Comparison of ENCODE assay signal across 16 cellular contexts in genomic region chr3:189273736-189274135, GRCh38.
DNase-seq lines count a peak whose midpoint lies in the region; ATAC-seq and TF ChIP-seq lines count a peak whose summit lies in the region.
"Had no signal": no experiment of that assay in that cellular context is flagged by ENCODE, and none has a peak within 500 bp of the region (broad histone marks: within the 10 kb centered on the region; RNA-seq: fewer than 3 reads in every experiment).

No MANE protein-coding gene starts in this region.

- no peak overlapping the region for H4K91ac ChIP-seq in mesenchymal stem cell (ENCODE audit: low read length)

- peak overlapping the region; percentile 61 for H3K27ac Mint-ChIP-seq in activated naive CD8-positive, alpha-beta T cell
- no peak overlapping the region for H3K27ac Mint-ChIP-seq in activated naive CD8-positive, alpha-beta T cell treated with anti-CD3 and anti-CD28 coated beads for 36 hours
- H3K27ac Mint-ChIP-seq in immature natural killer cell = no peak overlapping the region
- no peak overlapping the region for H3K27ac Mint-ChIP-seq in activated CD4-positive, alpha-beta T cell treated with anti-CD3 and anti-CD28 coated beads, Interleukin-2, amount 10 ng/mL, durations not matched to agents 7 days and 5 days
- H3K27ac Mint-ChIP-seq: GM23338 had no signal

- ATAC-seq in GM21786 (IDR thresholded peaks at IDR 0.05; ENCODE audit: unreplicated experiment) = no peak
- ATAC-seq: K562 had no signal

- no peaks in the 10 kb centered on the region for H3K36me3 ChIP-seq in mesenchymal stem cell (ENCODE audit: control insufficient read depth in 1 of 2, insufficient read depth in 2 of 2, low read depth in 1 of 2, low read length in 2 of 2)

- H3K23ac ChIP-seq in mesenchymal stem cell (ENCODE audit: low read length in 2 of 2) = no peak overlapping the region

- H3K4me1 Mint-ChIP-seq in activated naive CD8-positive, alpha-beta T cell (ENCODE audit: low read depth) = peaks cover 32% of the 10 kb centered on the region
- peaks cover 18% of the 10 kb centered on the region for H3K4me1 Mint-ChIP-seq in activated naive CD8-positive, alpha-beta T cell treated with anti-CD3 and anti-CD28 coated beads for 36 hours
- no peaks in the 10 kb centered on the region for H3K4me1 Mint-ChIP-seq in immature natural killer cell
- peaks cover 40% of the 10 kb centered on the region for H3K4me1 Mint-ChIP-seq in activated CD4-positive, alpha-beta T cell treated with anti-CD3 and anti-CD28 coated beads, Interleukin-2, amount 10 ng/mL, durations not matched to agents 7 days and 5 days

- peak overlapping the region; percentile 40; the same call in 1 of the 2 replicates for H3K27ac ChIP-seq in VCaP
- peak overlapping the region; percentile 11 for H3K27ac ChIP-seq in epithelial cell of prostate
- H3K27ac ChIP-seq in mesenchymal stem cell (ENCODE audit: low read length, poor library complexity, severe bottlenecking) = no peak overlapping the region

- TF ChIP-seq CTCF in VCaP (conservative IDR thresholded peaks at IDR 0.05) = no peak

- no peak overlapping the region for H2AK5ac ChIP-seq in mesenchymal stem cell (ENCODE audit: low read length, severe bottlenecking)

- POLR2A ChIA-PET in activated CD4-positive, alpha-beta T cell treated with anti-CD3 and anti-CD28 coated beads, Interleukin-2, amount 10 ng/mL, durations not matched to agents 7 days and 5 days (lab: Charles Lee) = no interaction called here

- H3K18ac ChIP-seq in mesenchymal stem cell (ENCODE audit: low read depth in 1 of 2, low read length in 2 of 2) = peak overlapping the region in 1 of 2 experiments; percentile 18

- no peak overlapping the region for H3K4me3 ChIP-seq in mesenchymal stem cell (ENCODE audit: insufficient read depth in 1 of 2, low read depth in 1 of 2, low read length in 2 of 2)
- H3K4me3 ChIP-seq: GM23338, K562 had no signal

- no peak for DNase-seq in activated naive CD8-positive, alpha-beta T cell treated with anti-CD3 and anti-CD28 coated beads for 36 hours
- DNase-seq in epithelial cell of prostate (ENCODE audit: low read depth, low spot score) (no peak), immature natural killer cell (no peak), mesenchymal stem cell (no peak)
- no peak for DNase-seq in activated CD4-positive, alpha-beta T cell treated with anti-CD3 and anti-CD28 coated beads, Interleukin-2, amount 10 ng/mL, durations not matched to agents 7 days and 5 days
- DNase-seq: Calu3, NCI-H1092, NCI-H187, NCI-H446, NCI-H748 treated with DMSO at 0.1 percent for 48 hours, SHP77 had no signal

- no peak overlapping the region for H3K14ac ChIP-seq in mesenchymal stem cell (ENCODE audit: low read length in 2 of 2)

- H2BK15ac ChIP-seq in mesenchymal stem cell (ENCODE audit: low read depth, poor library complexity, severe bottlenecking) = no peak overlapping the region

- no peaks in the 10 kb centered on the region for H3K27me3 ChIP-seq in mesenchymal stem cell (ENCODE audit: control insufficient read depth in 1 of 2, insufficient read depth in 1 of 2, low read length in 2 of 2)

- no peaks in the 10 kb centered on the region for H3K36me3 Mint-ChIP-seq in activated naive CD8-positive, alpha-beta T cell
- peaks cover 1% of the 10 kb centered on the region for H3K36me3 Mint-ChIP-seq in activated naive CD8-positive, alpha-beta T cell treated with anti-CD3 and anti-CD28 coated beads for 36 hours
- H3K36me3 Mint-ChIP-seq in immature natural killer cell = no peaks in the 10 kb centered on the region
- peaks cover 8% of the 10 kb centered on the region for H3K36me3 Mint-ChIP-seq in activated CD4-positive, alpha-beta T cell treated with anti-CD3 and anti-CD28 coated beads, Interleukin-2, amount 10 ng/mL, durations not matched to agents 7 days and 5 days (ENCODE audit: low read depth)

- H3K9ac ChIP-seq in mesenchymal stem cell (ENCODE audit: low read length) = no peak overlapping the region

- no peak overlapping the region for H3K4ac ChIP-seq in mesenchymal stem cell (ENCODE audit: low read depth in 1 of 2, low read length in 2 of 2)

- CTCF ChIA-PET in activated CD4-positive, alpha-beta T cell treated with anti-CD3 and anti-CD28 coated beads, Interleukin-2, amount 10 ng/mL, durations not matched to agents 7 days and 5 days (lab: Charles Lee) = interaction anchor here (1.1 to 2.1 kb wide), 4 partner anchors 9 to 675 kb away, joined by 4 to 8 read pairs (median 6); no protein-coding TSS in a partner anchor

- no peak overlapping the region for H2BK120ac ChIP-seq in mesenchymal stem cell (ENCODE audit: low read depth, low read length)

- H3K9me3 Mint-ChIP-seq in activated naive CD8-positive, alpha-beta T cell (ENCODE audit: low read depth) = no peaks in the 10 kb centered on the region
- H3K9me3 Mint-ChIP-seq in activated naive CD8-positive, alpha-beta T cell treated with anti-CD3 and anti-CD28 coated beads for 36 hours = peaks cover 3% of the 10 kb centered on the region
- H3K9me3 Mint-ChIP-seq in immature natural killer cell = peaks cover 0 to 1% (median 0%) of the 10 kb centered on the region in 6 donors
- peaks cover 6% of the 10 kb centered on the region for H3K9me3 Mint-ChIP-seq in activated CD4-positive, alpha-beta T cell treated with anti-CD3 and anti-CD28 coated beads, Interleukin-2, amount 10 ng/mL, durations not matched to agents 7 days and 5 days
- H3K9me3 Mint-ChIP-seq: GM23338 had no signal

- no peak overlapping the region for H2AFZ ChIP-seq in mesenchymal stem cell (ENCODE audit: low read depth, low read length)
- H2AFZ ChIP-seq: GM23338 had no signal

- H3K9me3 ChIP-seq in mesenchymal stem cell (ENCODE audit: control insufficient read depth, low read length) = no peaks in the 10 kb centered on the region

- peaks cover 4% of the 10 kb centered on the region for H3K4me1 ChIP-seq in mesenchymal stem cell (ENCODE audit: control insufficient read depth, insufficient read depth, low read depth, low read length)

- no CpG with 5 or more reads among the region's 1 CpG for WGBS in mesenchymal stem cell

- no peak overlapping the region for H3K4me2 ChIP-seq in mesenchymal stem cell (ENCODE audit: low read length, poor library complexity, severe bottlenecking)
- H3K4me2 ChIP-seq: GM23338 had no signal

- no peaks in the 10 kb centered on the region for H3K27me3 Mint-ChIP-seq in activated naive CD8-positive, alpha-beta T cell
- H3K27me3 Mint-ChIP-seq in activated naive CD8-positive, alpha-beta T cell treated with anti-CD3 and anti-CD28 coated beads for 36 hours = no peaks in the 10 kb centered on the region
- H3K27me3 Mint-ChIP-seq in immature natural killer cell (ENCODE audit: low read depth in 3 of 3) = peaks cover 0 to 10% (median 2%) of the 10 kb centered on the region in 3 donors
- H3K27me3 Mint-ChIP-seq in activated CD4-positive, alpha-beta T cell treated with anti-CD3 and anti-CD28 coated beads, Interleukin-2, amount 10 ng/mL, durations not matched to agents 7 days and 5 days = no peaks in the 10 kb centered on the region

- no peak overlapping the region for H4K8ac ChIP-seq in mesenchymal stem cell (ENCODE audit: low read length)

- H2BK5ac ChIP-seq in mesenchymal stem cell (ENCODE audit: low read depth, low read length, poor library complexity, severe bottlenecking) = no peak overlapping the region

- no peak overlapping the region for H2BK12ac ChIP-seq in mesenchymal stem cell (ENCODE audit: low read length in 2 of 2)

- H3K79me1 ChIP-seq in mesenchymal stem cell (replicated peaks; ENCODE audit: low read length, poor library complexity, severe bottlenecking) = no peaks in the 10 kb centered on the region

- H3K4me3 Mint-ChIP-seq in activated naive CD8-positive, alpha-beta T cell = no peak overlapping the region
- H3K4me3 Mint-ChIP-seq in activated naive CD8-positive, alpha-beta T cell treated with anti-CD3 and anti-CD28 coated beads for 36 hours = no peak overlapping the region
- no peak overlapping the region for H3K4me3 Mint-ChIP-seq in immature natural killer cell
- no peak overlapping the region for H3K4me3 Mint-ChIP-seq in activated CD4-positive, alpha-beta T cell treated with anti-CD3 and anti-CD28 coated beads, Interleukin-2, amount 10 ng/mL, durations not matched to agents 7 days and 5 days
- H3K4me3 Mint-ChIP-seq: GM23338 had no signal
